ENCODE assay signal across 2 cellular contexts in genomic region chr6:79131220-79131619, GRCh38. TPM values are rescaled to one million over a fixed set of nuclear protein-coding genes. Genes with fewer than 3 reads are reported as not detected.
A peak's percentile ranks its signal among the peaks of the same experiment; 100 is the strongest.
DNase-seq lines count a peak whose midpoint lies in the region; ATAC-seq, FAIRE-seq and TF ChIP-seq lines count a peak whose summit lies in the region.
"Not testable (repeated sequence)": the region's sequence is repeated elsewhere in the genome, so short reads cannot be mapped to it uniquely, and the experiment has no call there.

No MANE protein-coding gene starts in this region.

- POLR2A ChIA-PET in K562 (lab: Yijun Ruan, JAX); HepG2 (lab: Yijun Ruan, JAX): not testable (repeated sequence)

- BruUV-seq in K562 (replicated peaks; lab: Mats Ljungman, UMichigan); HepG2 (replicated peaks; lab: Mats Ljungman, UMichigan): not testable (repeated sequence)

- not testable (repeated sequence) for H3K79me2 ChIP-seq in K562 (ENCODE audit: control insufficient read depth, insufficient read depth, low read length); HepG2 (ENCODE audit: insufficient read depth, low read length)

- TF ChIP-seq RAD21 in K562 (CRISPR knock-in tag; conservative IDR thresholded peaks at IDR 0.05 in 1 of 2, IDR thresholded peaks at IDR 0.05 in 1 of 2); HepG2 (CRISPR knock-in tag; IDR thresholded peaks at IDR 0.05): not testable (repeated sequence)

- CTCF ChIA-PET in K562 (lab: Yijun Ruan, JAX; ENCODE audit: low intra/inter-chr PET ratio); HepG2 (lab: Yijun Ruan, JAX; ENCODE audit: low intra/inter-chr PET ratio, low total read pairs): not testable (repeated sequence)

- not testable (repeated sequence) for H3K36me3 ChIP-seq in K562 (ENCODE audit: control insufficient read depth, insufficient read depth, low read length); HepG2 (replicated peaks in 1 of 2; ENCODE audit: control insufficient read depth in 1 of 2, insufficient read depth in 2 of 2, low read length in 2 of 2)

- not testable (repeated sequence) for H2AFZ ChIP-seq in K562 (ENCODE audit: low read depth, low read length); HepG2 (ENCODE audit: low read length)

- H4K20me1 ChIP-seq in K562 (replicated peaks; ENCODE audit: control insufficient read depth, insufficient read depth, low read length); HepG2 (ENCODE audit: insufficient read depth, low read length): not testable (repeated sequence)

- 0% methylated on average over 1 of the region's 1 CpG for WGBS in K562 (ENCODE audit: insufficient coverage, low coverage, missing lambda C conversion rate)
- whole genome bisulfite sequencing in HepG2 (ENCODE audit: low lambda C conversion rate) = 0% methylated on average over 1 of the region's 1 CpG

- not testable (repeated sequence) for DNase-seq in K562 (ENCODE audit: extremely low read depth in 1 of 4, low spot score in 3 of 4); HepG2 (ENCODE audit: low spot score)

- intact Hi-C loops in K562 (cut with micrococcal nuclease); HepG2 (cut with micrococcal nuclease; ENCODE audit: unreplicated experiment): not testable (repeated sequence)

- H3K9ac ChIP-seq in K562 (ENCODE audit: insufficient read depth in 1 of 2, low read depth in 2 of 2, low read length in 2 of 2); HepG2 (ENCODE audit: insufficient read depth, low read depth, low read length): not testable (repeated sequence)

- not testable (repeated sequence) for H3K4me3 ChIP-seq in K562; HepG2 (replicated peaks in 1 of 3; ENCODE audit: insufficient read depth in 1 of 3, low read depth in 2 of 3, low read length in 3 of 3)

- H3K27ac ChIP-seq in K562 (ENCODE audit: extremely low read depth, low read depth, low read length); HepG2 (ENCODE audit: extremely low read length, insufficient read depth, low read length): not testable (repeated sequence)

- not testable (repeated sequence) for H3K9me1 ChIP-seq in K562 (ENCODE audit: control insufficient read depth, insufficient read depth, low read length)

- not testable (repeated sequence) for H3K9me3 ChIP-seq in K562 (replicated peaks; ENCODE audit: control insufficient read depth, insufficient read depth, low read depth, low read length)
- peaks cover 25% of the 10 kb centered on the region for H3K9me3 ChIP-seq in HepG2 (ENCODE audit: low read length)

- H3K27me3 ChIP-seq in K562 (ENCODE audit: control insufficient read depth in 2 of 2, insufficient read depth in 2 of 2, low read length in 2 of 2); HepG2 (ENCODE audit: control insufficient read depth in 1 of 2, insufficient read depth in 2 of 2, low read length in 2 of 2): not testable (repeated sequence)

- in situ Hi-C loops in K562 (cut with MboI); HepG2 (cut with HindIII; ENCODE audit: extremely low pct_ligation_motif_present, low pct_unique_long_range_greater_than_20kb): not testable (repeated sequence)

- TF ChIP-seq CTCF in K562 (IDR thresholded peaks at IDR 0.05 in 2 of 3, conservative IDR thresholded peaks at IDR 0.05 in 1 of 3; ENCODE audit: insufficient read depth in 2 of 3, low read depth in 1 of 3, low read length in 3 of 3); HepG2 (CRISPR knock-in tag; IDR thresholded peaks at IDR 0.05): not testable (repeated sequence)

- ATAC-seq in K562, HepG2: not testable (repeated sequence)

- not testable (repeated sequence) for H3K4me2 ChIP-seq in K562 (ENCODE audit: insufficient read depth, low read length); HepG2 (ENCODE audit: low read depth, low read length)

- H3K4me1 ChIP-seq in K562 (replicated peaks in 1 of 2; ENCODE audit: control insufficient read depth in 2 of 2, insufficient read depth in 2 of 2, low read length in 2 of 2); HepG2 (ENCODE audit: insufficient read depth, low read length): not testable (repeated sequence)

- not testable (repeated sequence) for TF ChIP-seq EP300 in K562 (IDR thresholded peaks at IDR 0.05; ENCODE audit: low read length); HepG2 (IDR thresholded peaks at IDR 0.05; ENCODE audit: low read depth in 2 of 2, low read length in 2 of 2); HepG2 (CRISPR knock-in tag; IDR thresholded peaks at IDR 0.05; ENCODE audit: borderline replicate concordance)

- FAIRE-seq in K562 (lab: Jason Lieb, UNC); HepG2 (lab: Jason Lieb, UNC): not testable (repeated sequence)

- TF ChIP-seq POLR2A in K562 (conservative IDR thresholded peaks at IDR 0.05); HepG2 (IDR thresholded peaks at IDR 0.05; ENCODE audit: insufficient read depth in 1 of 2, low read depth in 2 of 2, low read length in 2 of 2): not testable (repeated sequence)

TF ChIP-seq in HepG2, 621 proteins besides CTCF, POLR2A, EP300 and RAD21:
- peak; percentile 72; the same call in 1 of the 2 replicates for TF ChIP-seq RAD51 (IDR thresholded peaks at IDR 0.05; ENCODE audit: borderline replicate concordance)

RNA-seq across cellular contexts. Expression of gene PHIP, which starts 53.2 kb away (rescaled TPM):
- total RNA-seq in K562 (2011; cell fraction: chromatin; rRNA removed; ENCODE audit: low replicate concordance) = 26.0 and 101 TPM in 2 replicates
- 15.3 and 21.2 TPM in 2 replicates for total RNA-seq in K562 (2011; cell fraction: nucleolus; rRNA removed)
- total RNA-seq in K562 (2011; cell fraction: nucleoplasm; rRNA removed) = 33.0 and 44.9 TPM in 2 replicates
- total RNA-seq in K562 (2014; rRNA removed) = 16.1 and 16.5 TPM in 2 replicates
- 35.3 and 38.3 TPM in 2 replicates for total RNA-seq in K562 (2014; rRNA removed; fragmentation: Illumina TruSeq; extraction: Trizol)
- 33.1 and 36.3 TPM in 2 replicates for total RNA-seq in K562 (2015; rRNA removed; fragmentation: Illumina TruSeq; extraction: Trizol)
- total RNA-seq in K562 (2021) = 25.0 and 25.3 TPM in 2 replicates
- 9.3 and 12.5 TPM in 2 replicates for polyA plus RNA-seq in K562 (2011; rRNA removed)
- polyA plus RNA-seq in K562 (2011; cell fraction: cytosol; rRNA removed) = 1.9 and 4.0 TPM in 2 replicates
- polyA plus RNA-seq in K562 (2011; cell fraction: nucleus; rRNA removed) = 21.6 and 25.9 TPM in 2 replicates
- 13.5 and 14.2 TPM in 2 replicates for polyA plus RNA-seq in K562 (2012)
- polyA plus RNA-seq in K562 (2014; fragmentation: Illumina TruSeq; extraction: Trizol) = 16.4 and 19.2 TPM in 2 replicates
- polyA plus RNA-seq in K562 (2014; fragmentation: Nextera tagmentation; extraction: Ambion mirVana) = 1 to 10 TPM; 8.1 to 8.9 TPM
- polyA plus RNA-seq in K562 (2014; rRNA removed) = 8.7 and 9.7 TPM in 2 replicates
- polyA minus RNA-seq in K562 (2011; rRNA and poly(A)+ RNA removed) = 56.0 and 67.0 TPM in 2 replicates
- 19.2 and 21.2 TPM in 2 replicates for polyA minus RNA-seq in K562 (2011; cell fraction: cytosol; rRNA and poly(A)+ RNA removed)
- 55.1 and 107 TPM in 2 replicates for polyA minus RNA-seq in K562 (2011; cell fraction: nucleus; rRNA and poly(A)+ RNA removed)
- total RNA-seq in HepG2 (2016; rRNA removed; fragmentation: Illumina TruSeq; extraction: Trizol) = 23.5 and 36.0 TPM in 2 replicates
- total RNA-seq in HepG2 (2016; cell fraction: cytosol; rRNA removed; fragmentation: Illumina TruSeq; extraction: Trizol; ENCODE audit: low read depth) = 5.8 and 5.9 TPM in 2 replicates
- 22.7 and 33.7 TPM in 2 replicates for total RNA-seq in HepG2 (2016; cell fraction: insoluble cytoplasmic fraction; rRNA removed; fragmentation: Illumina TruSeq; extraction: Trizol)
- total RNA-seq in HepG2 (2016; cell fraction: membrane; rRNA removed; fragmentation: Illumina TruSeq; extraction: Trizol) = 6.2 and 7.7 TPM in 2 replicates
- total RNA-seq in HepG2 (2016; cell fraction: nucleus; rRNA removed; fragmentation: Illumina TruSeq; extraction: Trizol) = 60.3 and 61.0 TPM in 2 replicates
- 5.3 and 6.5 TPM in 2 replicates for polyA plus RNA-seq in HepG2 (2011; rRNA removed)
- polyA plus RNA-seq in HepG2 (2011; cell fraction: cytosol; rRNA removed) = 1.9 and 2.7 TPM in 2 replicates
- 11.2 and 12.3 TPM in 2 replicates for polyA plus RNA-seq in HepG2 (2011; cell fraction: nucleus; rRNA removed)
- polyA plus RNA-seq in HepG2 (2012) = 11.8 and 14.6 TPM in 2 replicates
- 0.29 and 0.36 TPM in 2 replicates for polyA plus RNA-seq in HepG2 (2016; cell fraction: cytosol; fragmentation: Illumina TruSeq; extraction: Trizol; ENCODE audit: low read depth)
- polyA plus RNA-seq in HepG2 (2016; cell fraction: insoluble cytoplasmic fraction; fragmentation: Illumina TruSeq; extraction: Trizol; ENCODE audit: low read depth) = 14.4 and 15.1 TPM in 2 replicates
- polyA plus RNA-seq in HepG2 (2016; cell fraction: membrane; fragmentation: Illumina TruSeq; extraction: Trizol; ENCODE audit: low read depth) = 0.94 and 1.2 TPM in 2 replicates
- polyA plus RNA-seq in HepG2 (2016; cell fraction: nucleus; fragmentation: Illumina TruSeq; extraction: Trizol; ENCODE audit: insufficient read depth, low read depth) = 48.0 and 52.8 TPM in 2 replicates
- 10.0 and 19.3 TPM in 2 replicates for polyA minus RNA-seq in HepG2 (2011; rRNA and poly(A)+ RNA removed; ENCODE audit: low replicate concordance)
- 15.4 and 16.9 TPM in 2 replicates for polyA minus RNA-seq in HepG2 (2011; cell fraction: cytosol; rRNA and poly(A)+ RNA removed)
- polyA minus RNA-seq in HepG2 (2011; cell fraction: nucleus; rRNA and poly(A)+ RNA removed) = 103 and 105 TPM in 2 replicates
